1 cellular context compared by ENCODE assay signal in genomic region chrX:10414106-10414824, GRCh38.
TF ChIP-seq lines count a peak whose summit lies in the region.

No MANE protein-coding gene starts in this region.

TF ChIP-seq in SK-N-SH treated with all-trans-retinoic acid at 6 μM for 48 hours, 23 proteins besides CTCF, POLR2A, EP300 and RAD21 (continued from another document):
- TF ChIP-seq TSHZ2 (CRISPR knock-in tag; IDR thresholded peaks at IDR 0.05) (no peak), ZNF70 (CRISPR knock-in tag; IDR thresholded peaks at IDR 0.05) (no peak), ZFP30 (CRISPR knock-in tag; IDR thresholded peaks at IDR 0.05) (no peak), PATZ1 (CRISPR knock-in tag; IDR thresholded peaks at IDR 0.05; ENCODE audit: borderline replicate concordance) (no peak), BACH2 (CRISPR knock-in tag; IDR thresholded peaks at IDR 0.05; ENCODE audit: borderline replicate concordance) (no peak), ESRRG (CRISPR knock-in tag; IDR thresholded peaks at IDR 0.05) (no peak), SNAI2 (CRISPR knock-in tag; IDR thresholded peaks at IDR 0.05) (no peak), GLIS3 (CRISPR knock-in tag; IDR thresholded peaks at IDR 0.05) (no peak), RARB (CRISPR knock-in tag; IDR thresholded peaks at IDR 0.05) (no peak)
